Comparison of ENCODE assay signal across 3 cellular contexts in genomic region chr12:6770600-6770999, GRCh38.
TF ChIP-seq lines count a peak whose summit lies in the region.

No MANE protein-coding gene starts in this region.

TF ChIP-seq in GM23338, 12 proteins besides CTCF, POLR2A, EP300 and RAD21 (continues in another document):
- TF ChIP-seq ZNF331 (CRISPR knock-in tag; IDR thresholded peaks at IDR 0.05; ENCODE audit: low read depth) (no peak), STAT1 (IDR thresholded peaks at IDR 0.05; ENCODE audit: unreplicated experiment) (no peak), EZH2phosphoT487 (IDR thresholded peaks at IDR 0.05; ENCODE audit: unreplicated experiment) (no peak), POLR2AphosphoS5 (IDR thresholded peaks at IDR 0.05; ENCODE audit: low read depth) (no peak; the same call in 1 of the 2 replicates), ZNF462 (CRISPR knock-in tag; IDR thresholded peaks at IDR 0.05) (no peak), JUNB (IDR thresholded peaks at IDR 0.05; ENCODE audit: unreplicated experiment) (no peak)

TF ChIP-seq in WTC11, 78 proteins besides CTCF, POLR2A, EP300 and RAD21:
- TF ChIP-seq NFE2L1 (CRISPR knock-in tag; IDR thresholded peaks at IDR 0.05) (no peak), FOXP4 (CRISPR knock-in tag; IDR thresholded peaks at IDR 0.05) (no peak), NFATC4 (CRISPR knock-in tag; IDR thresholded peaks at IDR 0.05) (no peak), NR1H2 (CRISPR knock-in tag; IDR thresholded peaks at IDR 0.05) (no peak), ATF1 (CRISPR knock-in tag; IDR thresholded peaks at IDR 0.05) (no peak), SMAD3 (CRISPR knock-in tag; IDR thresholded peaks at IDR 0.05; ENCODE audit: borderline replicate concordance) (no peak), NR3C1 (CRISPR knock-in tag; conservative IDR thresholded peaks at IDR 0.05; ENCODE audit: low read depth) (no peak), USF1 (CRISPR knock-in tag; IDR thresholded peaks at IDR 0.05) (no peak), NFYB (CRISPR knock-in tag; conservative IDR thresholded peaks at IDR 0.05; ENCODE audit: low read depth) (no peak), HMGXB4 (CRISPR knock-in tag; IDR thresholded peaks at IDR 0.05) (no peak)

TF ChIP-seq in HepG2, 621 proteins besides CTCF, POLR2A, EP300 and RAD21:
- no peak for TF ChIP-seq TCF7 (IDR thresholded peaks at IDR 0.05; ENCODE audit: low read depth)
- no peak for TF ChIP-seq ZNF549 (CRISPR knock-in tag; IDR thresholded peaks at IDR 0.05)
- TF ChIP-seq ZNF33A (CRISPR knock-in tag; IDR thresholded peaks at IDR 0.05; ENCODE audit: borderline replicate concordance), result no peak
- no peak for TF ChIP-seq ZNF468 (CRISPR knock-in tag; IDR thresholded peaks at IDR 0.05)
- TF ChIP-seq RFXAP (CRISPR knock-in tag; IDR thresholded peaks at IDR 0.05; ENCODE audit: borderline replicate concordance), result no peak
- no peak for TF ChIP-seq KAT8 (CRISPR knock-in tag; IDR thresholded peaks at IDR 0.05)
- no peak for TF ChIP-seq ZNF503 (CRISPR knock-in tag; IDR thresholded peaks at IDR 0.05)
- no peak for TF ChIP-seq SUZ12 (IDR thresholded peaks at IDR 0.05; ENCODE audit: low read depth, low read length)
- TF ChIP-seq ATRX (CRISPR knock-in tag; IDR thresholded peaks at IDR 0.05; ENCODE audit: borderline replicate concordance), result no peak
- no peak for TF ChIP-seq FOSL1 (CRISPR knock-in tag; IDR thresholded peaks at IDR 0.05; ENCODE audit: borderline replicate concordance)
- no peak for TF ChIP-seq GLI4 (CRISPR knock-in tag; IDR thresholded peaks at IDR 0.05; ENCODE audit: borderline replicate concordance)
- no peak for TF ChIP-seq MIER3 (CRISPR knock-in tag; IDR thresholded peaks at IDR 0.05; ENCODE audit: borderline replicate concordance)
- no peak for TF ChIP-seq NFRKB (IDR thresholded peaks at IDR 0.05)
- no peak for TF ChIP-seq ZNF879 (CRISPR knock-in tag; IDR thresholded peaks at IDR 0.05)
- TF ChIP-seq ARNT2 (CRISPR knock-in tag; IDR thresholded peaks at IDR 0.05; ENCODE audit: low read depth), result no peak
- no peak for TF ChIP-seq ZNF460 (CRISPR knock-in tag; IDR thresholded peaks at IDR 0.05; ENCODE audit: borderline replicate concordance)
- no peak for TF ChIP-seq ZNF446 (CRISPR knock-in tag; IDR thresholded peaks at IDR 0.05)
- no peak for TF ChIP-seq ZNF543 (CRISPR knock-in tag; IDR thresholded peaks at IDR 0.05)
